8 cellular contexts compared by ENCODE assay signal in genomic region chr6:28683945-28684538, GRCh38.
DNase-seq lines count a peak whose midpoint lies in the region; ATAC-seq and TF ChIP-seq lines count a peak whose summit lies in the region.

No MANE protein-coding gene starts in this region.

- no peak overlapping the region for H4K5ac ChIP-seq in IMR-90 (ENCODE audit: low read depth, low read length)

- H3K27me3 ChIP-seq in IMR-90 (ENCODE audit: control insufficient read depth, insufficient read depth, low read length), result peaks cover 2% of the 10 kb centered on the region; the same call in 1 of the 2 replicates
- no peaks in the 10 kb centered on the region for H3K27me3 ChIP-seq in RWPE2 (ENCODE audit: insufficient read depth, poor library complexity, severe bottlenecking)

- intact Hi-C loops in IMR-90 (cut with micrococcal nuclease), result loop anchor here (1.0 kb wide), 1 partner anchor 301 kb away; no protein-coding TSS in a partner anchor

- H3K79me1 ChIP-seq in IMR-90 (ENCODE audit: low read depth in 1 of 2, low read length in 2 of 2), result no peaks in the 10 kb centered on the region

- no peaks in the 10 kb centered on the region for H3K4me1 ChIP-seq in IMR-90 (ENCODE audit: control insufficient read depth, insufficient read depth, low read length)
- peaks cover 10% of the 10 kb centered on the region for H3K4me1 ChIP-seq in RWPE2 (ENCODE audit: insufficient read depth, poor library complexity, severe bottlenecking)

- WGBS in IMR-90 (ENCODE audit: extremely low coverage in 2 of 2, insufficient read length in 1 of 2), 2 experiments, result no CpG with 5 or more reads among the region's 9 CpGs

- H3K4ac ChIP-seq in IMR-90 (ENCODE audit: low read depth, low read length), result no peak overlapping the region

- no peak overlapping the region for H2BK20ac ChIP-seq in IMR-90 (ENCODE audit: low read depth, low read length)

- POLR2A ChIA-PET in IMR-90 (lab: Charles Lee; ENCODE audit: unreplicated experiment), result no interaction called here

- H2AK5ac ChIP-seq in IMR-90 (ENCODE audit: low read depth, low read length), result no peak overlapping the region

- H3K56ac ChIP-seq in IMR-90 (ENCODE audit: extremely low read depth, insufficient read depth, low read length), result no peak overlapping the region

- peak; percentile 2 for DNase-seq in NK-92 treated with Interleukin-12 subunit alpha and Interleukin-12 subunit beta, amount 100 ng/mL, for 24 hours (lab: John Stamatoyannopoulos, UW)
- no peak for DNase-seq in NK-92 (lab: John Stamatoyannopoulos, UW; ENCODE audit: unreplicated experiment)
- peak; percentile 34 for DNase-seq in IMR-90
- DNase-seq in RWPE2 (ENCODE audit: low spot score), result no peak
- DNase-seq in epithelial cell of esophagus (ENCODE audit: low read depth), result peak; percentile 70
- DNase-seq in occipital lobe (lab: John Stamatoyannopoulos, UW), result peak; percentile 2
- DNase-seq in GM19238 (ENCODE audit: insufficient read length, low spot score), result no peak

- dilution Hi-C loops in IMR-90 (cut with HindIII; ENCODE audit: low sequenced_read_pairs, unreplicated experiment), result no loop called here

- peak; percentile 62 for TF ChIP-seq RAD21 in IMR-90 (IDR thresholded peaks at IDR 0.05; ENCODE audit: low read length)

- no peak for TF ChIP-seq POLR2A in IMR-90 (IDR thresholded peaks at IDR 0.05; ENCODE audit: low read depth, low read length)

- TF ChIP-seq CTCF in IMR-90 (conservative IDR thresholded peaks at IDR 0.05; ENCODE audit: low read depth, low read length) (peak; percentile 58), RWPE2 (IDR thresholded peaks at IDR 0.05; ENCODE audit: poor library complexity, severe bottlenecking) (peak; percentile 78), epithelial cell of esophagus (IDR thresholded peaks at IDR 0.05; ENCODE audit: insufficient read depth, low read depth, low read length, missing control alignments) (peak; percentile 64)

- BruUV-seq in IMR-90 (replicated peaks; lab: Mats Ljungman, UMichigan), result no TSS peak

- H2AFZ ChIP-seq in IMR-90 (replicated peaks; ENCODE audit: low read length, poor library complexity), result no peak overlapping the region

- no peak overlapping the region for H2BK5ac ChIP-seq in IMR-90 (ENCODE audit: low read depth, low read length, poor library complexity, severe bottlenecking)

- H3K36me3 ChIP-seq in IMR-90 (ENCODE audit: control insufficient read depth, insufficient read depth, low read length) (no peaks in the 10 kb centered on the region), RWPE2 (ENCODE audit: low read depth) (no peaks in the 10 kb centered on the region)

- H4K20me1 ChIP-seq in IMR-90 (ENCODE audit: insufficient read depth, low read length), result no peaks in the 10 kb centered on the region

- H3K9me3 ChIP-seq in IMR-90 (ENCODE audit: control insufficient read depth, insufficient read depth, low read length) (no peaks in the 10 kb centered on the region), RWPE2 (ENCODE audit: severe bottlenecking) (no peaks in the 10 kb centered on the region)

- H2AK9ac ChIP-seq in IMR-90 (replicated peaks; ENCODE audit: low read depth, low read length, poor library complexity), result no peak overlapping the region

- no peak overlapping the region for H3K14ac ChIP-seq in IMR-90 (replicated peaks; ENCODE audit: low read depth, low read length)

- CTCF ChIA-PET in IMR-90 (lab: Yijun Ruan, JAX), result no interaction called here

- ATAC-seq in IMR-90 (ENCODE audit: low read depth) (peak; percentile 87), RWPE2 (ENCODE audit: low read depth) (peak; percentile 79), GM18861 (IDR thresholded peaks at IDR 0.05; ENCODE audit: unreplicated experiment) (no peak)

- H3K4me2 ChIP-seq in IMR-90 (ENCODE audit: low read depth, low read length), result no peak overlapping the region

- no peak overlapping the region for H2BK15ac ChIP-seq in IMR-90 (ENCODE audit: low read depth, low read length)

- no peak overlapping the region for H3K9ac ChIP-seq in IMR-90 (ENCODE audit: low read depth, low read length)

- no peak overlapping the region for H3K18ac ChIP-seq in IMR-90 (ENCODE audit: low read depth, low read length)

- in situ Hi-C loops in IMR-90 (cut with MboI; ENCODE audit: low sequenced_read_pairs), result loop anchor here (10.0 kb wide), 1 partner anchor 911 kb away; no protein-coding TSS in a partner anchor

- H2BK120ac ChIP-seq in IMR-90 (ENCODE audit: low read depth, low read length), result no peak overlapping the region

- H3K23ac ChIP-seq in IMR-90 (ENCODE audit: low read depth, low read length), result no peak overlapping the region

- no peak overlapping the region for H4K91ac ChIP-seq in IMR-90 (ENCODE audit: insufficient read depth, low read depth, low read length)

- no peak overlapping the region for H3K4me3 ChIP-seq in IMR-90 (ENCODE audit: insufficient read depth, low read depth, low read length)
- H3K4me3 ChIP-seq in RWPE2 (ENCODE audit: severe bottlenecking), result peak overlapping the region; percentile 13
- no peak overlapping the region for H3K4me3 ChIP-seq in epithelial cell of esophagus (ENCODE audit: low read length)

- H3K27ac ChIP-seq in IMR-90 (ENCODE audit: insufficient read depth, low read length), result no peak overlapping the region
- no peak overlapping the region for H3K27ac ChIP-seq in RWPE2 (ENCODE audit: poor library complexity, severe bottlenecking)

- no peak overlapping the region for H4K8ac ChIP-seq in IMR-90 (ENCODE audit: low read depth in 2 of 2, low read length in 2 of 2)

- no peaks in the 10 kb centered on the region for H3K9me1 ChIP-seq in IMR-90 (ENCODE audit: insufficient read depth, low read length)

TF ChIP-seq in IMR-90, 13 proteins besides CTCF, POLR2A, EP300 and RAD21:
- TF ChIP-seq SMC3 (IDR thresholded peaks at IDR 0.05; ENCODE audit: low read depth, low read length), result 0 out of 2 replicates have a peak, but pooled peaks have one; percentile 26
- no peak for TF ChIP-seq MAFK (IDR thresholded peaks at IDR 0.05; ENCODE audit: low read depth, low read length)
- no peak for TF ChIP-seq FOS (IDR thresholded peaks at IDR 0.05; ENCODE audit: low read depth, low read length)
- no peak for TF ChIP-seq CEBPB (IDR thresholded peaks at IDR 0.05; ENCODE audit: low read depth, low read length)
- TF ChIP-seq RFX5 (IDR thresholded peaks at IDR 0.05; ENCODE audit: low read depth, low read length), result no peak
- no peak for TF ChIP-seq RCOR1 (IDR thresholded peaks at IDR 0.05; ENCODE audit: insufficient replicate concordance, low read length)

Comparison
In these comparisons a context has a peak if more than half of its experiments do, and no peak if none do; other contexts are left out.
1. DNase-seq: peak in NK-92 treated with Interleukin-12 subunit alpha and Interleukin-12 subunit beta, amount 100 ng/mL, for 24 hours (single experiment), IMR-90 (single experiment), epithelial cell of esophagus (single experiment) and occipital lobe (single experiment); none in NK-92 (single experiment), RWPE2 (single experiment) and GM19238 (single experiment).
2. Peak in every context shown above with its lines, with median percentiles within 50 percentile points of each other: CTCF ChIP-seq.